29 cellular contexts compared by ENCODE assay signal in genomic region chr2:227013330-227013729, GRCh38.
"Had no signal": no experiment of that assay in that cellular context is flagged by ENCODE, and none has a peak within 500 bp of the region (broad histone marks: within the 10 kb centered on the region; RNA-seq: fewer than 3 reads in every experiment).

No MANE protein-coding gene starts in this region.

- H3K27me3 Mint-ChIP-seq: stimulated activated memory B cell treated with anti-CD40 and anti-IgM and Interleukin-4, amounts not matched to agents 10 μg/mL and 1 μg/mL and 100 μg/mL, for 72 hours; stimulated activated naive CD8-positive, alpha-beta T cell treated with anti-CD3 and anti-CD28 coated beads, Interleukin-15, Interleukin-2, amounts not matched to agents 100 ng/mL and 50 ng/mL, for 24 hours; type B pancreatic cell had no signal

- H3K4me1 Mint-ChIP-seq: stimulated activated effector memory CD8-positive, alpha-beta T cell treated with anti-CD3 and anti-CD28 coated beads, Interleukin-12 subunit alpha, Interleukin-12 subunit beta, amount 100 ng/mL, for 72 hours; stimulated activated memory B cell treated with anti-CD40 and anti-IgM and Interleukin-4, amounts not matched to agents 10 μg/mL and 1 μg/mL and 100 μg/mL, for 72 hours; stimulated activated naive CD8-positive, alpha-beta T cell treated with anti-CD3 and anti-CD28 coated beads, Interleukin-15, amount 100 ng/mL, for 72 hours had no signal

- H3K4me3 ChIP-seq: stomach, suprapubic skin, testis, thoracic aorta, thyroid gland, tibial artery, tibial nerve, transverse colon, upper lobe of left lung, upper lobe of right lung, uterus, vagina had no signal

- DNase-seq: stimulated activated CD4-positive, alpha-beta T cell treated with anti-CD3 and anti-CD28 coated beads, Interleukin-2, amount 100 ng/mL, for 48 hours; stimulated activated CD4-positive, alpha-beta T cell treated with anti-CD3 and anti-CD28 coated beads, Interleukin-4, amount 100 ng/mL, for 1 hour; stimulated activated CD4-positive, alpha-beta T cell treated with anti-CD3 and anti-CD28 coated beads, Interleukin-4, amount 100 ng/mL, for 24 hours; stimulated activated CD4-positive, alpha-beta T cell treated with anti-CD3 and anti-CD28 coated beads, Interleukin-4, amount 100 ng/mL, for 4 hours; stimulated activated CD8-positive, alpha-beta memory T cell treated with anti-CD3 and anti-CD28 coated beads, Interleukin-4, amount 100 ng/mL, for 48 hours; stimulated activated naive B cell treated with anti-CD40 and anti-IgM and Interleukin-4, amounts not matched to agents 10 μg/mL and 1 μg/mL and 100 μg/mL, for 72 hours; stimulated activated naive CD4-positive, alpha-beta T cell; stimulated activated naive CD4-positive, alpha-beta T cell treated with Interleukin-2 at 50 U/mL for 16 hours; stimulated activated naive CD8-positive, alpha-beta T cell treated with anti-CD3 and anti-CD28 coated beads, Interleukin-15, amount 100 ng/mL, for 72 hours; stimulated activated naive CD8-positive, alpha-beta T cell treated with anti-CD3 and anti-CD28 coated beads, Interleukin-15, Interleukin-2, amounts not matched to agents 100 U/mL and 50 U/mL, for 24 hours; stomach; substantia nigra; testis; thyroid gland; tibial artery; transverse colon; trophoblast cell; upper lobe of right lung; uterus had no signal

- H3K36me3 ChIP-seq: stomach, suprapubic skin, thyroid gland, tibial artery, tibial nerve, transverse colon, upper lobe of left lung, upper lobe of right lung, uterus, vagina had no signal

- H3K27ac ChIP-seq: stomach, suprapubic skin, testis, thoracic aorta, thyroid gland, tibial artery, tibial nerve, transverse colon, upper lobe of left lung, upper lobe of right lung, uterus, vagina had no signal

- H3K4me1 ChIP-seq: stomach, suprapubic skin, testis, thyroid gland, tibial artery, tibial nerve, transverse colon, upper lobe of left lung, upper lobe of right lung, uterus, vagina had no signal

- H3K4me3 Mint-ChIP-seq: stimulated activated effector memory CD8-positive, alpha-beta T cell treated with anti-CD3 and anti-CD28 coated beads, Interleukin-12 subunit alpha, Interleukin-12 subunit beta, amount 100 ng/mL, for 72 hours; stimulated activated memory B cell treated with anti-CD40 and anti-IgM and Interleukin-4, amounts not matched to agents 10 μg/mL and 1 μg/mL and 100 μg/mL, for 72 hours; stimulated activated naive B cell treated with anti-CD40 and anti-IgM and Interleukin-4, amounts not matched to agents 10 μg/mL and 1 μg/mL and 100 μg/mL, for 72 hours; stimulated activated naive CD8-positive, alpha-beta T cell treated with anti-CD3 and anti-CD28 coated beads, Interleukin-15, amount 100 ng/mL, for 72 hours; stimulated activated naive CD8-positive, alpha-beta T cell treated with anti-CD3 and anti-CD28 coated beads, Interleukin-15, Interleukin-2, amounts not matched to agents 100 ng/mL and 50 ng/mL, for 24 hours; type B pancreatic cell had no signal

- H3K27me3 ChIP-seq: stomach, suprapubic skin, testis, thyroid gland, tibial artery, tibial nerve, transverse colon, upper lobe of left lung, upper lobe of right lung, uterus, vagina had no signal

- ATAC-seq: stimulated activated effector memory CD8-positive, alpha-beta T cell treated with anti-CD3 and anti-CD28 coated beads, Interleukin-12 subunit alpha, Interleukin-12 subunit beta, amount 100 ng/mL, for 72 hours; stimulated activated memory B cell treated with anti-CD40 and anti-IgM and Interleukin-4, amounts not matched to agents 10 μg/mL and 1 μg/mL and 100 μg/mL, for 72 hours; stimulated activated naive B cell treated with anti-CD40 and anti-IgM and Interleukin-4, amounts not matched to agents 10 μg/mL and 1 μg/mL and 100 μg/mL, for 72 hours; stimulated activated naive CD8-positive, alpha-beta T cell treated with anti-CD3 and anti-CD28 coated beads, Interleukin-15, amount 100 ng/mL, for 72 hours; stimulated activated naive CD8-positive, alpha-beta T cell treated with anti-CD3 and anti-CD28 coated beads, Interleukin-15, Interleukin-2, amounts not matched to agents 100 U/mL and 50 U/mL, for 24 hours; upper lobe of right lung had no signal

- H3K36me3 Mint-ChIP-seq: type B pancreatic cell had no signal

- H3K27ac Mint-ChIP-seq: stimulated activated effector memory CD8-positive, alpha-beta T cell treated with anti-CD3 and anti-CD28 coated beads, Interleukin-12 subunit alpha, Interleukin-12 subunit beta, amount 100 ng/mL, for 72 hours; stimulated activated memory B cell treated with anti-CD40 and anti-IgM and Interleukin-4, amounts not matched to agents 10 μg/mL and 1 μg/mL and 100 μg/mL, for 72 hours; stimulated activated naive CD8-positive, alpha-beta T cell treated with anti-CD3 and anti-CD28 coated beads, Interleukin-15, amount 100 ng/mL, for 72 hours; stimulated activated naive CD8-positive, alpha-beta T cell treated with anti-CD3 and anti-CD28 coated beads, Interleukin-15, Interleukin-2, amounts not matched to agents 100 ng/mL and 50 ng/mL, for 24 hours; type B pancreatic cell had no signal

- H3K9me3 Mint-ChIP-seq: stimulated activated effector memory CD8-positive, alpha-beta T cell treated with anti-CD3 and anti-CD28 coated beads, Interleukin-12 subunit alpha, Interleukin-12 subunit beta, amount 100 ng/mL, for 72 hours; stimulated activated memory B cell treated with anti-CD40 and anti-IgM and Interleukin-4, amounts not matched to agents 10 μg/mL and 1 μg/mL and 100 μg/mL, for 72 hours; stimulated activated naive B cell treated with anti-CD40 and anti-IgM and Interleukin-4, amounts not matched to agents 10 μg/mL and 1 μg/mL and 100 μg/mL, for 72 hours; stimulated activated naive CD8-positive, alpha-beta T cell treated with anti-CD3 and anti-CD28 coated beads, Interleukin-15, Interleukin-2, amounts not matched to agents 100 ng/mL and 50 ng/mL, for 24 hours; type B pancreatic cell had no signal

- FAIRE-seq: urothelium cell line had no signal

- H3K9me3 ChIP-seq: stomach, suprapubic skin, testis, thoracic aorta, thyroid gland, tibial artery, tibial nerve, transverse colon, upper lobe of left lung, upper lobe of right lung, uterus, vagina had no signal
